Comparison of ENCODE assay signal across 10 cellular contexts in the genomic region with DNA sequence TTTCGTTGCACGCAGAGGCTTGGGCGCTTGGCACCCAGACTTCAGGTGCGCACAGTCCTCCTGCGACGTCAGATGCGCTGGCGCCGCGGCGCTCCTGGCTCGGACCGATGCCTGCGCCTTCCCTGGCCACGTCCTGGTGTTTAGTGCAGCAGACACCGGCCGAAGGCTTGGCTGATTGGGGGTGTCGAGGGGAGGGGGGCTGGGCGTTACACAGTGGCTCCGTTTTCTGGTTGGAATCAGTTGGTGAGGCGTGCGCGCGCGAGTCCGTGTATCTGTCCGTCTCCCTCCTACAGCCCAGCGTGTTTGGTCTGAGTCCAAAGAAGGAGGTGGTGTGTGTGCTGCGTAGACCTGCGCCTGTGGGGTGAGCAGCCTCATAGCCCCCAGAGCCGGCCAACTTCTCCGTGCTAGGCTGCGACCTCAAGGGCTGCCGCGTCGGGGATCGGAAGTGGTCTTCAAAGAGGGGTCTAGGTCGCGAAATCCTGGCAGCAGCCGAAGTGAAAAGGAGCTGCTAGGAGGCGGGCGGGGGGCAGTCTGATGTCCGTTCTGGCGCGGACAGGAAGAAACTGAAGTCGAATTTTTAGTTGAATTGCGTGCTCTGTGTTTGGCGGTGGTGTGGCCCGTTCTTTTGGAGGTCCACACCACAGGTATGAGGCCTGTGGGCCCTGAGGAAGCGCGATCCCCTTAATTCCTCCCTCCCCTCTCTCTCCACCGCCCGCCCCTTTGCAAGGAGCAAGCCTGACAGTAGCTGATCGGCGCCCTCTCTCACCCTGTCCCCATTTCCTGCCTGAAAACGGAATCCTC. TPM values are rescaled to one million over a fixed set of nuclear protein-coding genes. Genes with fewer than 3 reads are reported as not detected.
DNase-seq lines count a peak whose midpoint lies in the region; ATAC-seq and TF ChIP-seq lines count a peak whose summit lies in the region.
"Had no signal": no experiment of that assay in that cellular context is flagged by ENCODE, and none has a peak within 500 bp of the region (broad histone marks: within the 10 kb centered on the region; RNA-seq: fewer than 3 reads in every experiment).

No MANE protein-coding gene starts in this region.

- H2BK5ac ChIP-seq in mesenchymal stem cell (ENCODE audit: low read depth, low read length, poor library complexity, severe bottlenecking): no peak overlapping the region

- POLR2A ChIA-PET in activated CD4-positive, alpha-beta memory T cell treated with anti-CD3 and anti-CD28 coated beads, Interleukin-2, amount 10 ng/mL, durations not matched to agents 7 days and 5 days (lab: Charles Lee): no interaction called here

- no peak overlapping the region for H3K14ac ChIP-seq in mesenchymal stem cell (ENCODE audit: low read length in 2 of 2)

- ATAC-seq in thoracic aorta (ENCODE audit: insufficient number of reproducible peaks, low FRiP score, low read depth): no peak

- H3K9me3 ChIP-seq in mesenchymal stem cell (ENCODE audit: control insufficient read depth, low read length) (no peaks in the 10 kb centered on the region), thoracic aorta (no peaks in the 10 kb centered on the region)

- H3K36me3 Mint-ChIP-seq in activated CD4-positive, alpha-beta memory T cell treated with anti-CD3 and anti-CD28 coated beads, Interleukin-2, amount 10 ng/mL, durations not matched to agents 7 days and 5 days (ENCODE audit: low read depth): no peaks in the 10 kb centered on the region

- H3K27ac ChIP-seq in mesenchymal stem cell (ENCODE audit: low read length, poor library complexity, severe bottlenecking): no peak overlapping the region
- no peak overlapping the region for H3K27ac ChIP-seq in thoracic aorta
- H3K27ac ChIP-seq: 22Rv1 had no signal

- H3K4me1 ChIP-seq in mesenchymal stem cell (ENCODE audit: control insufficient read depth, insufficient read depth, low read depth, low read length) (peaks cover 29% of the 10 kb centered on the region), thoracic aorta (ENCODE audit: control insufficient read depth in 1 of 2, low read depth in 2 of 2) (peaks cover 0 to 14% of the 10 kb centered on the region in 2 donors)

- CTCF ChIA-PET in activated CD4-positive, alpha-beta memory T cell treated with anti-CD3 and anti-CD28 coated beads, Interleukin-2, amount 10 ng/mL, durations not matched to agents 7 days and 5 days (lab: Charles Lee): no interaction called here

- H3K4me2 ChIP-seq in mesenchymal stem cell (ENCODE audit: low read length, poor library complexity, severe bottlenecking): peak overlapping the region; percentile 95

- no peak overlapping the region for H3K27ac Mint-ChIP-seq in activated CD4-positive, alpha-beta memory T cell treated with anti-CD3 and anti-CD28 coated beads, Interleukin-2, amount 10 ng/mL, durations not matched to agents 7 days and 5 days
- H3K27ac Mint-ChIP-seq: activated T-helper 2 cell treated with anti-CD3 and anti-CD28 coated beads, Interferon-gamma antibody, Interleukin-2, Interleukin-4, amounts not matched to agents 10 μg/mL and 5 μg/mL and 100 μg/mL, durations not matched to agents 14 hours and 24 hours and 36 hours had no signal

- H3K4ac ChIP-seq in mesenchymal stem cell (ENCODE audit: low read depth in 1 of 2, low read length in 2 of 2): no peak overlapping the region

- H2BK120ac ChIP-seq in mesenchymal stem cell (ENCODE audit: low read depth, low read length): no peak overlapping the region

- H4K91ac ChIP-seq in mesenchymal stem cell (ENCODE audit: low read length): no peak overlapping the region

- no peak overlapping the region for H2BK12ac ChIP-seq in mesenchymal stem cell (ENCODE audit: low read length in 2 of 2)

- no peak overlapping the region for H4K8ac ChIP-seq in mesenchymal stem cell (ENCODE audit: low read length)

- H2AK5ac ChIP-seq in mesenchymal stem cell (ENCODE audit: low read length, severe bottlenecking): no peak overlapping the region

- no peak overlapping the region for H3K4me3 Mint-ChIP-seq in activated CD4-positive, alpha-beta memory T cell treated with anti-CD3 and anti-CD28 coated beads, Interleukin-2, amount 10 ng/mL, durations not matched to agents 7 days and 5 days

- TF ChIP-seq CTCF in choroid plexus epithelial cell (conservative IDR thresholded peaks at IDR 0.05; ENCODE audit: low read depth, low read length) (no peak), thoracic aorta (IDR thresholded peaks at IDR 0.05) (no peak)

- no peak overlapping the region for H2BK15ac ChIP-seq in mesenchymal stem cell (ENCODE audit: low read depth, poor library complexity, severe bottlenecking)

- peak overlapping the region; percentile 53 for H3K4me3 ChIP-seq in choroid plexus epithelial cell (ENCODE audit: low read depth, low read length)
- H3K4me3 ChIP-seq in mesenchymal stem cell (ENCODE audit: insufficient read depth in 1 of 2, low read depth in 1 of 2, low read length in 2 of 2): peak overlapping the region; percentile 61 to 77
- H3K4me3 ChIP-seq in thoracic aorta: peak overlapping the region; percentile 74

- peaks cover 46 to 69% of the 10 kb centered on the region in 2 experiments for H3K27me3 ChIP-seq in mesenchymal stem cell (ENCODE audit: control insufficient read depth in 1 of 2, insufficient read depth in 1 of 2, low read length in 2 of 2)
- H3K27me3 ChIP-seq in thoracic aorta (replicated peaks; ENCODE audit: insufficient read depth): no peaks in the 10 kb centered on the region

- H3K36me3 ChIP-seq in mesenchymal stem cell (ENCODE audit: control insufficient read depth in 1 of 2, insufficient read depth in 2 of 2, low read depth in 1 of 2, low read length in 2 of 2) (no peaks in the 10 kb centered on the region), thoracic aorta (no peaks in the 10 kb centered on the region)

- H3K27me3 Mint-ChIP-seq in activated CD4-positive, alpha-beta memory T cell treated with anti-CD3 and anti-CD28 coated beads, Interleukin-2, amount 10 ng/mL, durations not matched to agents 7 days and 5 days: peaks cover 52% of the 10 kb centered on the region

- H3K9me3 Mint-ChIP-seq in activated CD4-positive, alpha-beta memory T cell treated with anti-CD3 and anti-CD28 coated beads, Interleukin-2, amount 10 ng/mL, durations not matched to agents 7 days and 5 days: no peaks in the 10 kb centered on the region
- H3K9me3 Mint-ChIP-seq: activated T-helper 2 cell treated with anti-CD3 and anti-CD28 coated beads, Interferon-gamma antibody, Interleukin-2, Interleukin-4, amounts not matched to agents 10 μg/mL and 5 μg/mL and 100 μg/mL, durations not matched to agents 14 hours and 24 hours and 36 hours had no signal

- H2AFZ ChIP-seq in mesenchymal stem cell (ENCODE audit: low read depth, low read length): no peak overlapping the region

- peaks cover 1% of the 10 kb centered on the region for H3K79me1 ChIP-seq in mesenchymal stem cell (replicated peaks; ENCODE audit: low read length, poor library complexity, severe bottlenecking)

- no peak overlapping the region for H3K23ac ChIP-seq in mesenchymal stem cell (ENCODE audit: low read length in 2 of 2)

- no peak overlapping the region for H3K18ac ChIP-seq in mesenchymal stem cell (ENCODE audit: low read depth in 1 of 2, low read length in 2 of 2)

- WGBS in mesenchymal stem cell: under 1% methylated on average over 49 of the region's 56 CpGs

- DNase-seq in DMS 273 (lab: John Stamatoyannopoulos, UW; ENCODE audit: unreplicated experiment) (peak; percentile 69), DMS 273 treated with DMSO at 0.1 percent for 48 hours (lab: John Stamatoyannopoulos, UW) (no peak), choroid plexus epithelial cell (ENCODE audit: low read depth) (no peak), mesenchymal stem cell (no peak), thoracic aorta (ENCODE audit: low spot score) (no peak), DMS153 (lab: John Stamatoyannopoulos, UW) (no peak), MV-4-11 (lab: John Stamatoyannopoulos, UW) (no peak)
- no peak for DNase-seq in activated CD4-positive, alpha-beta memory T cell treated with anti-CD3 and anti-CD28 coated beads, Interleukin-2, amount 10 ng/mL, durations not matched to agents 7 days and 5 days

- H3K9ac ChIP-seq in mesenchymal stem cell (ENCODE audit: low read length): peak overlapping the region; percentile 55

- H3K4me1 Mint-ChIP-seq in activated CD4-positive, alpha-beta memory T cell treated with anti-CD3 and anti-CD28 coated beads, Interleukin-2, amount 10 ng/mL, durations not matched to agents 7 days and 5 days: no peaks in the 10 kb centered on the region

RNA-seq across cellular contexts. Expression of gene SYNDIG1, which starts 1.6 kb away (rescaled TPM):
- polyA plus RNA-seq in mesenchymal stem cell (2013, experiment 1 of 2): not detected
- polyA plus RNA-seq in mesenchymal stem cell (2013, experiment 2 of 2): not detected
- 1 to 10 TPM; 1.8 to 5.4 TPM for total RNA-seq in thoracic aorta
- not detected for total RNA-seq in activated CD4-positive, alpha-beta memory T cell treated with anti-CD3 and anti-CD28 coated beads, Interleukin-2, amount 10 ng/mL, durations not matched to agents 7 days and 5 days
- total RNA-seq: activated T-helper 2 cell treated with anti-CD3 and anti-CD28 coated beads, Interferon-gamma antibody, Interleukin-2, Interleukin-4, amounts not matched to agents 10 μg/mL and 5 μg/mL and 100 μg/mL, durations not matched to agents 14 hours and 24 hours and 36 hours had no signal
